Comparison of ENCODE assay signal across 1 cellular context in the genomic region with DNA sequence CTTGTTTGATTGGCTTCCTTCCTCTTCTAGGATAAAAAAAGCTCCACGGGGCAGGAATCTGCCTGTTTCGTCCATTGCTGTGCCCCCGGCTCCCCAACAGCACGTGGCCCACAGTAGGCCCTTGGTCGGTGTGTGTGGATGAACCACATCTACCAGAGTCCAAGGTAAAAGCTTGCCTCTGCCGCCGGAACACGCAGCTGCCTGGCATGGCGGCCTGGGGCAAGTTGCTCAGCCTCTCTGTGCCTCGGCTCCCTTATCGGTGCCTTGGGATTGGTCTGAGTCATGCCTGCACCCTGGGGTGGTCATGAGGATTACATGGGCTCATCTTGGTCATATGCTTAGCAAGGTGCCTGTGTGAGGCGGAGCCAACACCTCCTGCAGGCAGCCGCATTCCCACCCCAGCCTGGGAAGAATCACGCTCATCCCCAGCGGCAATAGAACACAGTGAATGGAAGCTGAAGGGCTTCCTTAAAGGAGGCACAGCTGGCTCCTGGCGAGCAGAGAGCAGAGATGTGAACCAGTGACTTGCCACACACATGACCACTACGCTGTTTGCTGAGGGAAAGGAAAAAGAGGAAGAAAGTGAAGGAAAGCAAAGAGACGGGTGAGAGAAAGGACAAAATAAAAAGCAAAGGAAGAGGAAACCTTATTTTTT.
TF ChIP-seq lines count a peak whose summit lies in the region.

No MANE protein-coding gene starts in this region.

TF ChIP-seq in K562, 482 proteins besides CTCF, POLR2A, EP300 and RAD21 (continued from another document and continues in another):
- TF ChIP-seq ZBTB2 (IDR thresholded peaks at IDR 0.05), result peak; percentile 26; the same call in 1 of the 2 replicates
- TF ChIP-seq MYNN (IDR thresholded peaks at IDR 0.05), result peak; percentile 73; the same call in 1 of the 2 replicates
- TF ChIP-seq MYNN (CRISPR knock-in tag; IDR thresholded peaks at IDR 0.05), result no peak
- TF ChIP-seq RNF219 (CRISPR knock-in tag; IDR thresholded peaks at IDR 0.05), result no peak
- peak; percentile 70 for TF ChIP-seq ZFX (CRISPR knock-in tag; IDR thresholded peaks at IDR 0.05)
- peak in 1 of 2 experiments; percentile 40; a peak in 3 of 4 replicates for TF ChIP-seq NRF1 (conservative IDR thresholded peaks at IDR 0.05 in 1 of 2, IDR thresholded peaks at IDR 0.05 in 1 of 2)
- peak; percentile 93 for TF ChIP-seq JUND (IDR thresholded peaks at IDR 0.05; ENCODE audit: borderline replicate concordance, low read depth, low read length)
- TF ChIP-seq JUND (tag; IDR thresholded peaks at IDR 0.05; ENCODE audit: borderline replicate concordance, low read depth, low read length), result peak; percentile 91; the same call in 2 of the 3 replicates
- no peak for TF ChIP-seq ZNF696 (CRISPR knock-in tag; conservative IDR thresholded peaks at IDR 0.05)
- TF ChIP-seq ZNF75A (CRISPR knock-in tag; IDR thresholded peaks at IDR 0.05), result no peak
- no peak for TF ChIP-seq COPS2 (conservative IDR thresholded peaks at IDR 0.05)
- TF ChIP-seq TAF15 (IDR thresholded peaks at IDR 0.05; ENCODE audit: low read depth, low read length), result no peak
- TF ChIP-seq SRSF7 (optimal IDR thresholded peaks at IDR 0.05; ENCODE audit: low read depth, low read length), result no peak
- peak; percentile 88 for TF ChIP-seq L3MBTL2 (IDR thresholded peaks at IDR 0.05)
- TF ChIP-seq ZNF12 (CRISPR knock-in tag; IDR thresholded peaks at IDR 0.05), result 0 out of 2 replicates have a peak, but pooled peaks have one; percentile 39
- TF ChIP-seq E4F1 (CRISPR knock-in tag; IDR thresholded peaks at IDR 0.05; ENCODE audit: borderline replicate concordance), result no peak
- no peak for TF ChIP-seq CHD4 (IDR thresholded peaks at IDR 0.05; ENCODE audit: insufficient read depth, insufficient replicate concordance, low read depth, low read length, poor library complexity, severe bottlenecking)
- no peak for TF ChIP-seq CREBBP (IDR thresholded peaks at IDR 0.05; ENCODE audit: low read depth, low read length)
- TF ChIP-seq PTRF (tag; IDR thresholded peaks at IDR 0.05), result no peak
- no peak for TF ChIP-seq PTTG1 (tag; IDR thresholded peaks at IDR 0.05; ENCODE audit: low read depth)
- TF ChIP-seq ZNF282 (CRISPR knock-in tag; IDR thresholded peaks at IDR 0.05), result no peak
- no peak for TF ChIP-seq POU5F1 (IDR thresholded peaks at IDR 0.05; ENCODE audit: borderline replicate concordance, low read depth, low read length, partially characterized antibody)
- TF ChIP-seq ZNF175 (CRISPR knock-in tag; IDR thresholded peaks at IDR 0.05; ENCODE audit: low read depth), result no peak
- TF ChIP-seq ZNF609 (CRISPR knock-in tag; IDR thresholded peaks at IDR 0.05; ENCODE audit: borderline replicate concordance), result peak; percentile 55; the same call in 1 of the 2 replicates
- TF ChIP-seq ZNF184 (CRISPR knock-in tag; IDR thresholded peaks at IDR 0.05), result no peak
- TF ChIP-seq PHB2 (IDR thresholded peaks at IDR 0.05; ENCODE audit: low read depth), result no peak
- no peak for TF ChIP-seq ZFP1 (CRISPR knock-in tag; IDR thresholded peaks at IDR 0.05)
- no peak for TF ChIP-seq KHSRP (IDR thresholded peaks at IDR 0.05)
- no peak; the same call in 1 of the 2 replicates for TF ChIP-seq RB1 (IDR thresholded peaks at IDR 0.05; ENCODE audit: low read depth)
- TF ChIP-seq, protein P1, sequence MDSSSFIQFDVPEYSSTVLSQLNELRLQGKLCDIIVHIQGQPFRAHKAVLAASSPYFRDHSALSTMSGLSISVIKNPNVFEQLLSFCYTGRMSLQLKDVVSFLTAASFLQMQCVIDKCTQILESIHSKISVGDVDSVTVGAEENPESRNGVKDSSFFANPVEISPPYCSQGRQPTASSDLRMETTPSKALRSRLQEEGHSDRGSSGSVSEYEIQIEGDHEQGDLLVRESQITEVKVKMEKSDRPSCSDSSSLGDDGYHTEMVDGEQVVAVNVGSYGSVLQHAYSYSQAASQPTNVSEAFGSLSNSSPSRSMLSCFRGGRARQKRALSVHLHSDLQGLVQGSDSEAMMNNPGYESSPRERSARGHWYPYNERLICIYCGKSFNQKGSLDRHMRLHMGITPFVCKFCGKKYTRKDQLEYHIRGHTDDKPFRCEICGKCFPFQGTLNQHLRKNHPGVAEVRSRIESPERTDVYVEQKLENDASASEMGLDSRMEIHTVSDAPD (CRISPR knock-in tag; IDR thresholded peaks at IDR 0.05), result no peak
- TF ChIP-seq PHF8 (IDR thresholded peaks at IDR 0.05; ENCODE audit: borderline replicate concordance, low read length), result peak; percentile 55; the same call in 1 of the 2 replicates
- no peak for TF ChIP-seq MXI1 (IDR thresholded peaks at IDR 0.05; ENCODE audit: low read depth, low read length)
- TF ChIP-seq MNT (conservative IDR thresholded peaks at IDR 0.05), result peak; percentile 47 to 58; a peak in 2 of 4 replicates
- TF ChIP-seq HDGF (IDR thresholded peaks at IDR 0.05), result peak; percentile 35; the same call in 1 of the 2 replicates
- TF ChIP-seq MCM5 (IDR thresholded peaks at IDR 0.05; ENCODE audit: low read depth), result no peak
- 0 out of 2 replicates have a peak, but pooled peaks have one; percentile 13 for TF ChIP-seq ZC3H4 (CRISPR knock-in tag; IDR thresholded peaks at IDR 0.05; ENCODE audit: borderline replicate concordance)
- TF ChIP-seq SRSF3 (IDR thresholded peaks at IDR 0.05; ENCODE audit: insufficient read depth, low read length), result no peak
- no peak for TF ChIP-seq CHD1 (IDR thresholded peaks at IDR 0.05; ENCODE audit: low read length)
- TF ChIP-seq STAT5B (CRISPR knock-in tag; IDR thresholded peaks at IDR 0.05), result no peak
- no peak for TF ChIP-seq PPARD (CRISPR knock-in tag; IDR thresholded peaks at IDR 0.05)
- no peak for TF ChIP-seq PURB (CRISPR knock-in tag; IDR thresholded peaks at IDR 0.05; ENCODE audit: low read depth)
- TF ChIP-seq FOXK2 (conservative IDR thresholded peaks at IDR 0.05 in 1 of 2, IDR thresholded peaks at IDR 0.05 in 1 of 2; ENCODE audit: low read depth in 2 of 2), result 0 out of 4 replicates have a peak, but pooled peaks of 1 of the 2 experiments have one; percentile 11
- 0 out of 2 replicates have a peak, but pooled peaks have one; percentile 33 for TF ChIP-seq NR1H2 (CRISPR knock-in tag; IDR thresholded peaks at IDR 0.05)
- TF ChIP-seq POLR2B (IDR thresholded peaks at IDR 0.05; ENCODE audit: low read depth, partially characterized antibody), result no peak
- no peak for TF ChIP-seq POLR2AphosphoS5 (IDR thresholded peaks at IDR 0.05; ENCODE audit: control insufficient read depth, insufficient read depth, low read depth, low read length)
- TF ChIP-seq ZNF316 (IDR thresholded peaks at IDR 0.05), result peak; percentile 51
- TF ChIP-seq SMARCE1 (IDR thresholded peaks at IDR 0.05), result peak; percentile 53; the same call in 1 of the 2 replicates
- no peak for TF ChIP-seq ZNF354B (CRISPR knock-in tag; IDR thresholded peaks at IDR 0.05)
- TF ChIP-seq POLR3A (IDR thresholded peaks at IDR 0.05; ENCODE audit: borderline replicate concordance, extremely low read depth, insufficient read depth, insufficient read length), result no peak
- TF ChIP-seq CLOCK (CRISPR knock-in tag; IDR thresholded peaks at IDR 0.05; ENCODE audit: borderline replicate concordance), result no peak
